In genomic region chr4:51842554-51843308, GRCh38 we compare ENCODE assay signal across 8 cellular contexts. TPM values are rescaled to one million over a fixed set of nuclear protein-coding genes. Genes with fewer than 3 reads are reported as not detected.
DNase-seq lines count a peak whose midpoint lies in the region; ATAC-seq and TF ChIP-seq lines count a peak whose summit lies in the region.

TSS of gene DCUN1D4 (plus strand) at chr4:51843153. CDS start at chr4:51843243, 90 bp downstream.

- no peaks in the 10 kb centered on the region for H3K9me3 ChIP-seq in lower lobe of right lung

- DNase-seq in COLO829 (ENCODE audit: low spot score): peak; percentile 99
- DNase-seq in HS-5 (ENCODE audit: low read depth): peak; percentile 92
- DNase-seq in NK-92 treated with Interleukin-12 subunit alpha and Interleukin-12 subunit beta, amount 100 ng/mL, for 24 hours (lab: John Stamatoyannopoulos, UW): peak; percentile 79
- peak; percentile 99 for DNase-seq in activated CD8-positive, alpha-beta memory T cell treated with anti-CD3 and anti-CD28 coated beads for 24 hours
- peak; percentile 96 for DNase-seq in effector CD4-positive, alpha-beta T cell
- peak; percentile 100 for DNase-seq in lower lobe of right lung
- DNase-seq in stimulated activated CD4-positive, alpha-beta T cell treated with anti-CD3 and anti-CD28 coated beads, TNF-alpha, amount 100 ng/mL, for 24 hours (ENCODE audit: low read depth in 3 of 3): peak; percentile 97 to 99 (median 98)

- H3K4me3 ChIP-seq in lower lobe of right lung: peak within 1 kb of the TSS; percentile 84

- intact Hi-C loops in lower lobe of right lung (cut with DNase I): no loop called here

- H3K27ac ChIP-seq in lower lobe of right lung: peak within 1 kb of the TSS; percentile 91

- H3K36me3 ChIP-seq in lower lobe of right lung: no peaks in the 10 kb centered on the region

- peak; percentile 97 for ATAC-seq in GM19468 (IDR thresholded peaks at IDR 0.05; ENCODE audit: extremely low read depth, unreplicated experiment)
- ATAC-seq in lower lobe of right lung: peak; percentile 95 to 97

- H3K27me3 ChIP-seq in lower lobe of right lung (ENCODE audit: low read depth): no peaks in the 10 kb centered on the region

- H3K4me1 ChIP-seq in lower lobe of right lung: peaks cover 8% of the 10 kb centered on the region

- peak; percentile 56 for TF ChIP-seq CTCF in lower lobe of right lung (IDR thresholded peaks at IDR 0.05)

RNA-seq across cellular contexts. Expression of gene DCUN1D4, which starts in this region (rescaled TPM):
- 49.5 TPM for total RNA-seq in lower lobe of right lung

Comparison
In these comparisons a context has a peak if more than half of its experiments do, and no peak if none do; other contexts are left out.
1. Peak in every context shown above with its lines: DNase-seq, ATAC-seq, H3K4me3 ChIP-seq and H3K27ac ChIP-seq.